In genomic region chr21:35426897-35427296, GRCh38 we compare ENCODE assay signal across 24 cellular contexts.
"Had no signal": no experiment of that assay in that cellular context is flagged by ENCODE, and none has a peak within 500 bp of the region (broad histone marks: within the 10 kb centered on the region; RNA-seq: fewer than 3 reads in every experiment).

No MANE protein-coding gene starts in this region.

- H3K36me3 ChIP-seq: breast epithelium, ovary, uterus had no signal

- DNase-seq: activated CD4-positive, alpha-beta T cell treated with anti-CD3 and anti-CD28 coated beads, Interleukin-2, amount 10 ng/mL, durations not matched to agents 7 days and 5 days; activated CD4-positive, CD25-positive, alpha-beta regulatory T cell treated with anti-CD3 and anti-CD28 coated beads, Interleukin-2, amount 50 U/mL, for 72 hours; activated gamma-delta T cell; amygdala; central memory CD4-positive, alpha-beta T cell; endodermal cell; foreskin fibroblast; head of caudate nucleus; hippocampal formation; mammary epithelial cell; ovary; SK-N-SH; small intestine; stimulated activated CD4-positive, alpha-beta T cell treated with anti-CD3 and anti-CD28 coated beads, Interleukin-1b, Interleukin-23, amount 100 ng/mL, for 48 hours; stimulated activated CD4-positive, alpha-beta T cell treated with anti-CD3 and anti-CD28 coated beads, Interleukin-4, amount 100 ng/mL, for 4 hours; stimulated activated CD8-positive, alpha-beta memory T cell treated with anti-CD3 and anti-CD28 coated beads, Interleukin-4, amount 100 ng/mL, for 48 hours; stimulated activated naive B cell treated with anti-CD40 and anti-IgM and Interleukin-4, amounts not matched to agents 10 μg/mL and 1 μg/mL and 100 μg/mL, for 72 hours; T-helper 2 cell; testis; trophoblast cell; uterus had no signal

- ATAC-seq: esophagus mucosa; stimulated activated naive B cell treated with anti-CD40 and anti-IgM and Interleukin-4, amounts not matched to agents 10 μg/mL and 1 μg/mL and 100 μg/mL, for 72 hours had no signal

- H3K27ac Mint-ChIP-seq: activated CD4-positive, alpha-beta T cell treated with anti-CD3 and anti-CD28 coated beads, Interleukin-2, amount 10 ng/mL, durations not matched to agents 7 days and 5 days; endodermal cell; progenitor cell of endocrine pancreas; stimulated activated naive B cell treated with anti-CD40 and anti-IgM and Interleukin-4, amounts not matched to agents 10 μg/mL and 1 μg/mL and 100 μg/mL, for 72 hours had no signal

- H3K27me3 ChIP-seq: breast epithelium, ovary, testis had no signal

- H3K4me3 ChIP-seq: breast epithelium, ovary, testis, uterus had no signal

- H3K9ac ChIP-seq: SK-N-SH had no signal

- H3K4me1 ChIP-seq: breast epithelium, uterus had no signal

- H3K4me3 Mint-ChIP-seq: activated CD4-positive, alpha-beta T cell treated with anti-CD3 and anti-CD28 coated beads, Interleukin-2, amount 10 ng/mL, durations not matched to agents 7 days and 5 days; endodermal cell; stimulated activated naive B cell treated with anti-CD40 and anti-IgM and Interleukin-4, amounts not matched to agents 10 μg/mL and 1 μg/mL and 100 μg/mL, for 72 hours had no signal

- H3K27ac ChIP-seq: breast epithelium, ovary, testis, uterus had no signal

- H3K9me3 ChIP-seq: ovary, testis, uterus had no signal

- H3K4me2 ChIP-seq: SK-N-SH had no signal
